Comparison of ENCODE assay signal across 16 cellular contexts in the genomic region with DNA sequence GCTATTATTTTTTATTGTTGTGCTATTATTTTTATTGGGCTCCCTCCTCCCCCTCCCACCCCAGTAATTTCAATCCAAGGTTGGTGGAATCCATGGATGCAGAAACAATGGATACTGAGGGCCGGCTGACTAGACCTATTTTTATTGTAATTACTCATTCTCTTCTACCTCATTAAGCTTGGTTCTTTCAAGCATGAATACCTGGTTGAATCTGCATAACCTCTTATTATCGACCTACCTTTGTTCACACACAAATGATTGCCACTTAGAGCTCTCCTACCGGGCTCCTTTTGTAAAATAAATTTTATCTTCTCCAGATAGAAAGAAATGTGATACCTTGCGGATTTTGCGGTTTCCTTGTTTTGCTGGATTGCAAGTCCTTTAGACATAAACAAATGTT. TPM values are rescaled to one million over a fixed set of nuclear protein-coding genes. Genes with fewer than 3 reads are reported as not detected.
A peak's percentile ranks its signal among the peaks of the same experiment; 100 is the strongest.
DNase-seq lines count a peak whose midpoint lies in the region; ATAC-seq, FAIRE-seq and TF ChIP-seq lines count a peak whose summit lies in the region.
"Had no signal": no experiment of that assay in that cellular context is flagged by ENCODE, and none has a peak within 500 bp of the region (broad histone marks: within the 10 kb centered on the region; RNA-seq: fewer than 3 reads in every experiment).

No MANE protein-coding gene starts in this region.

- H3K4me1 ChIP-seq in GM23338 (ENCODE audit: insufficient read depth) (peaks cover 60% of the 10 kb centered on the region), prostate gland (replicated peaks) (peaks cover 14% of the 10 kb centered on the region)

- no peaks in the 10 kb centered on the region for H3K79me2 ChIP-seq in GM23338 (replicated peaks; ENCODE audit: insufficient read depth)

- H3K9me3 ChIP-seq in prostate gland, result no peaks in the 10 kb centered on the region
- no peaks in the 10 kb centered on the region for H3K9me3 ChIP-seq in T-helper 17 cell (ENCODE audit: control insufficient read depth, low read length, poor library complexity, severe bottlenecking)
- H3K9me3 ChIP-seq: right atrium auricular region had no signal

- peak overlapping the region; percentile 28 for H3K4me2 ChIP-seq in GM23338
- H3K4me2 ChIP-seq: KMS-11 had no signal

- ATAC-seq in GM23338 (peak; percentile 49), T-helper 17 cell (no peak)
- ATAC-seq in activated naive CD4-positive, alpha-beta T cell treated with anti-CD3 and anti-CD28 coated beads, Interleukin-2, amount 50 U/mL, for 72 hours, result no peak
- ATAC-seq: T-cell had no signal

- H3K36me3 ChIP-seq in GM23338 (ENCODE audit: insufficient read depth) (no peaks in the 10 kb centered on the region), prostate gland (no peaks in the 10 kb centered on the region)
- H3K36me3 ChIP-seq: right atrium auricular region had no signal

- peak overlapping the region; percentile 26; the same call in 2 of the 3 replicates for H3K4me3 Mint-ChIP-seq in GM23338
- no peak overlapping the region for H3K4me3 Mint-ChIP-seq in activated CD4-positive, alpha-beta memory T cell treated with anti-CD3 and anti-CD28 coated beads for 36 hours
- H3K4me3 Mint-ChIP-seq in T-helper 17 cell, result no peak overlapping the region
- H3K4me3 Mint-ChIP-seq: CD4-positive, alpha-beta T cell; T-cell had no signal

- H3K4me1 Mint-ChIP-seq in GM23338 (peaks cover 65% of the 10 kb centered on the region), T-helper 17 cell (peaks cover 27% of the 10 kb centered on the region)
- peaks cover 62% of the 10 kb centered on the region for H3K4me1 Mint-ChIP-seq in activated CD4-positive, alpha-beta memory T cell treated with anti-CD3 and anti-CD28 coated beads for 36 hours (ENCODE audit: low read depth)

- CTCF ChIA-PET in activated CD4-positive, alpha-beta memory T cell treated with anti-CD3 and anti-CD28 coated beads for 36 hours (lab: Charles Lee), result interaction anchor here (0.9 kb wide), 1 partner anchor 430 kb away, joined by 3 read pairs; no protein-coding TSS in a partner anchor

- peak overlapping the region; percentile 64 for H3K27ac ChIP-seq in GM23338 (ENCODE audit: low read depth)
- H3K27ac ChIP-seq in caudate nucleus (ENCODE audit: low read depth, low read length), result peak overlapping the region; percentile 88
- peak overlapping the region; percentile 35 to 72 for H3K27ac ChIP-seq in prostate gland
- H3K27ac ChIP-seq: KMS-11, right atrium auricular region had no signal

- H3K36me3 Mint-ChIP-seq in GM23338 (ENCODE audit: low read depth), result peaks cover 4% of the 10 kb centered on the region; the same call in 1 of the 3 replicates
- H3K36me3 Mint-ChIP-seq in activated CD4-positive, alpha-beta memory T cell treated with anti-CD3 and anti-CD28 coated beads for 36 hours, result no peaks in the 10 kb centered on the region
- H3K36me3 Mint-ChIP-seq in T-helper 17 cell (ENCODE audit: low read depth), result peaks cover 2% of the 10 kb centered on the region
- H3K36me3 Mint-ChIP-seq in activated naive CD4-positive, alpha-beta T cell treated with anti-CD3 and anti-CD28 coated beads, Interleukin-2, amount 50 U/mL, for 72 hours, result no peaks in the 10 kb centered on the region

- no peaks in the 10 kb centered on the region for H3K9me3 Mint-ChIP-seq in GM23338
- no peaks in the 10 kb centered on the region for H3K9me3 Mint-ChIP-seq in activated CD4-positive, alpha-beta memory T cell treated with anti-CD3 and anti-CD28 coated beads for 36 hours
- no peaks in the 10 kb centered on the region for H3K9me3 Mint-ChIP-seq in activated naive CD4-positive, alpha-beta T cell treated with anti-CD3 and anti-CD28 coated beads, Interleukin-2, amount 50 U/mL, for 72 hours
- H3K9me3 Mint-ChIP-seq: CD4-positive, alpha-beta T cell; T-cell had no signal

- FAIRE-seq in urothelium cell line (lab: Jason Lieb, UNC), result no peak
- FAIRE-seq: endometrium had no signal

- intact Hi-C loops in prostate gland (cut with DNase I), result loop anchor here (5.0 to 10.0 kb wide), 2 partner anchors 164 to 612 kb away; partner anchors contain the start of gene ANKRD28
- intact Hi-C loops in activated CD4-positive, alpha-beta memory T cell treated with anti-CD3 and anti-CD28 coated beads for 36 hours (cut with micrococcal nuclease), result no loop called here

- H3K27me3 Mint-ChIP-seq in GM23338 (ENCODE audit: insufficient read depth, low read depth, poor library complexity) (peaks cover 2% of the 10 kb centered on the region), T-helper 17 cell (no peaks in the 10 kb centered on the region)
- H3K27me3 Mint-ChIP-seq in activated CD4-positive, alpha-beta memory T cell treated with anti-CD3 and anti-CD28 coated beads for 36 hours, result no peaks in the 10 kb centered on the region
- H3K27me3 Mint-ChIP-seq: CD4-positive, alpha-beta T cell; T-cell had no signal

- TF ChIP-seq POLR2A in prostate gland (IDR thresholded peaks at IDR 0.05), result no peak

- H3K27ac Mint-ChIP-seq in GM23338 (peak overlapping the region; percentile 65), T-helper 17 cell (no peak overlapping the region)
- no peak overlapping the region for H3K27ac Mint-ChIP-seq in activated CD4-positive, alpha-beta memory T cell treated with anti-CD3 and anti-CD28 coated beads for 36 hours
- H3K27ac Mint-ChIP-seq in activated naive CD4-positive, alpha-beta T cell treated with anti-CD3 and anti-CD28 coated beads, Interleukin-2, amount 50 U/mL, for 72 hours, result no peak overlapping the region
- H3K27ac Mint-ChIP-seq: CD4-positive, alpha-beta T cell; T-cell had no signal

- 79% methylated on average over 5 of the region's 5 CpGs for WGBS in prostate gland

- H3K9me2 ChIP-seq in GM23338 (ENCODE audit: insufficient read depth), result no peaks in the 10 kb centered on the region; the same call in 1 of the 2 replicates

- no peaks in the 10 kb centered on the region for H3F3A ChIP-seq in GM23338 (replicated peaks; ENCODE audit: low read depth)

- H3K4me3 ChIP-seq in GM23338, result peak overlapping the region; percentile 25; the same call in 1 of the 2 replicates
- no peak overlapping the region for H3K4me3 ChIP-seq in prostate gland
- H3K4me3 ChIP-seq: right atrium auricular region had no signal

- no peaks in the 10 kb centered on the region for H3K27me3 ChIP-seq in GM23338 (ENCODE audit: insufficient read depth)
- no peaks in the 10 kb centered on the region for H3K27me3 ChIP-seq in prostate gland (replicated peaks; ENCODE audit: insufficient read depth)
- H3K27me3 ChIP-seq: right atrium auricular region had no signal

- H2AFZ ChIP-seq in GM23338, result no peak overlapping the region

- no peaks in the 10 kb centered on the region for H4K20me1 ChIP-seq in GM23338 (replicated peaks; ENCODE audit: insufficient read depth)

- TF ChIP-seq CTCF in GM23338 (conservative IDR thresholded peaks at IDR 0.05; ENCODE audit: low read depth in 2 of 2) (no peak), prostate gland (IDR thresholded peaks at IDR 0.05) (no peak)

- POLR2A ChIA-PET in activated CD4-positive, alpha-beta memory T cell treated with anti-CD3 and anti-CD28 coated beads for 36 hours (lab: Charles Lee), result no interaction called here

- DNase-seq in GM23338 (ENCODE audit: low spot score) (peak; percentile 37), NCI-H2029 treated with DMSO at 0.1 percent for 48 hours (lab: John Stamatoyannopoulos, UW) (peak; percentile 71), caudate nucleus (lab: John Stamatoyannopoulos, UW) (peak in 1 of 61 donors; percentile 85), prostate gland (ENCODE audit: low spot score) (no peak), T-helper 17 cell (no peak), urothelium cell line (ENCODE audit: low spot score) (no peak)
- DNase-seq in activated CD4-positive, alpha-beta memory T cell treated with anti-CD3 and anti-CD28 coated beads for 36 hours, result no peak
- DNase-seq in activated naive CD4-positive, alpha-beta T cell treated with anti-CD3 and anti-CD28 coated beads, Interleukin-2, amount 50 U/mL, for 72 hours (ENCODE audit: low spot score in 2 of 2), result no peak
- DNase-seq: amygdala; CD4-positive, alpha-beta T cell; GOT3; mesendoderm; T-cell had no signal

TF ChIP-seq in GM23338, 12 proteins besides CTCF, POLR2A, EP300 and RAD21:
- 0 out of 2 replicates have a peak, but pooled peaks have one; percentile 45 for TF ChIP-seq NANOG (IDR thresholded peaks at IDR 0.05; ENCODE audit: borderline replicate concordance)
- no peak for TF ChIP-seq CREB1 (CRISPR knock-in tag; IDR thresholded peaks at IDR 0.05; ENCODE audit: low read depth)

RNA-seq across cellular contexts. Expression of gene BTD, which starts 31.6 kb away (rescaled TPM):
- total RNA-seq in GM23338 (2014; rRNA removed; shearing (Covaris generic)), result 15.0 and 17.8 TPM in 2 replicates
- 19.0 and 20.0 TPM in 2 replicates for polyA plus RNA-seq in GM23338 (2016; fragmentation: Nextera tagmentation; extraction: Ambion mirVana)
- total RNA-seq in prostate gland (10 to 100 TPM; 34.4 to 42.7 TPM), T-helper 17 cell (10 to 100 TPM; 17.3 to 21.2 TPM)
- 1 to 10 TPM; 8.6 to 8.7 TPM for total RNA-seq in activated CD4-positive, alpha-beta memory T cell treated with anti-CD3 and anti-CD28 coated beads for 36 hours
- total RNA-seq in activated naive CD4-positive, alpha-beta T cell treated with anti-CD3 and anti-CD28 coated beads, Interleukin-2, amount 50 U/mL, for 72 hours, result 10 to 100 TPM in 1 of 2 donors, 1 to 10 TPM in 1; 6.0 to 14.3 TPM

RNA-seq across cellular contexts. Expression of gene HACL1, which starts 31.8 kb away (rescaled TPM):
- 25.9 and 33.5 TPM in 2 replicates for total RNA-seq in GM23338 (2014; rRNA removed; shearing (Covaris generic))
- 19.4 and 19.6 TPM in 2 replicates for polyA plus RNA-seq in GM23338 (2016; fragmentation: Nextera tagmentation; extraction: Ambion mirVana)
- total RNA-seq in prostate gland (10 to 100 TPM; 27.9 to 30.6 TPM), T-helper 17 cell (10 to 100 TPM; 34.4 to 41.0 TPM)
- total RNA-seq in activated CD4-positive, alpha-beta memory T cell treated with anti-CD3 and anti-CD28 coated beads for 36 hours, result 10 to 100 TPM; 29.9 to 30.0 TPM
- 10 to 100 TPM; 22.7 to 34.2 TPM for total RNA-seq in activated naive CD4-positive, alpha-beta T cell treated with anti-CD3 and anti-CD28 coated beads, Interleukin-2, amount 50 U/mL, for 72 hours

Comparison
In these comparisons a context has a peak if more than half of its experiments do, and no peak if none do; other contexts are left out.
1. DNase-seq: peak in GM23338 (single experiment) and NCI-H2029 treated with DMSO at 0.1 percent for 48 hours (single experiment); none in prostate gland (single experiment), activated CD4-positive, alpha-beta memory T cell treated with anti-CD3 and anti-CD28 coated beads for 36 hours (single experiment), T-helper 17 cell (0 of 3), urothelium cell line (single experiment) and activated naive CD4-positive, alpha-beta T cell treated with anti-CD3 and anti-CD28 coated beads, Interleukin-2, amount 50 U/mL, for 72 hours (0 of 2).
2. Peak in every context shown above with its lines, with median percentiles within 50 percentile points of each other: H3K27ac ChIP-seq.